In genomic region chr16:89505204-89506112, GRCh38 we compare ENCODE assay signal across 1 cellular context.
TF ChIP-seq lines count a peak whose summit lies in the region.

No MANE protein-coding gene starts in this region.

TF ChIP-seq in HepG2, 621 proteins besides CTCF, POLR2A, EP300 and RAD21 (continued from another document and continues in another):
- TF ChIP-seq NFAT5 (CRISPR knock-in tag; IDR thresholded peaks at IDR 0.05) (peak; percentile 38; the same call in 1 of the 2 replicates), SIX1 (CRISPR knock-in tag; IDR thresholded peaks at IDR 0.05; ENCODE audit: borderline replicate concordance) (peak; percentile 54; the same call in 1 of the 2 replicates), FOXA1 (IDR thresholded peaks at IDR 0.05) (no peak), FOXA1 (CRISPR knock-in tag; IDR thresholded peaks at IDR 0.05) (peak; percentile 78), ADNP (CRISPR knock-in tag; IDR thresholded peaks at IDR 0.05) (no peak), SKIL (CRISPR knock-in tag; IDR thresholded peaks at IDR 0.05; ENCODE audit: borderline replicate concordance) (peak; percentile 93), ZNF550 (CRISPR knock-in tag; IDR thresholded peaks at IDR 0.05; ENCODE audit: borderline replicate concordance) (0 out of 2 replicates have a peak, but pooled peaks have one; percentile 95), ARID4A (CRISPR knock-in tag; IDR thresholded peaks at IDR 0.05; ENCODE audit: borderline replicate concordance) (peak; percentile 96; the same call in 1 of the 2 replicates), ZNF3 (CRISPR knock-in tag; IDR thresholded peaks at IDR 0.05) (peak; percentile 25; the same call in 1 of the 2 replicates), ZNF275 (CRISPR knock-in tag; IDR thresholded peaks at IDR 0.05; ENCODE audit: borderline replicate concordance) (no peak; the same call in 1 of the 2 replicates), TARDBP (CRISPR knock-in tag; IDR thresholded peaks at IDR 0.05) (peak; percentile 99), PRPF4 (IDR thresholded peaks at IDR 0.05; ENCODE audit: low read depth, low read length, poor library complexity, severe bottlenecking) (no peak), NRL (CRISPR knock-in tag; IDR thresholded peaks at IDR 0.05; ENCODE audit: borderline replicate concordance) (peak; percentile 83), PREB (CRISPR knock-in tag; IDR thresholded peaks at IDR 0.05) (peak; percentile 42; the same call in 1 of the 2 replicates), FOXC1 (CRISPR knock-in tag; IDR thresholded peaks at IDR 0.05; ENCODE audit: borderline replicate concordance) (peak; percentile 84), ZNF780A (CRISPR knock-in tag; IDR thresholded peaks at IDR 0.05) (peak; percentile 92; the same call in 1 of the 2 replicates), KAT2B (IDR thresholded peaks at IDR 0.05; ENCODE audit: borderline replicate concordance, low read depth, low read length) (no peak), FOXO1 (CRISPR knock-in tag; IDR thresholded peaks at IDR 0.05) (peak; percentile 74; the same call in 1 of the 2 replicates), SRSF4 (IDR thresholded peaks at IDR 0.05; ENCODE audit: low read depth, low read length, poor library complexity, severe bottlenecking) (no peak), ZNF33A (CRISPR knock-in tag; IDR thresholded peaks at IDR 0.05; ENCODE audit: borderline replicate concordance) (no peak), CBX1 (IDR thresholded peaks at IDR 0.05; ENCODE audit: low read depth) (peak; percentile 73), CHCHD3 (CRISPR knock-in tag; IDR thresholded peaks at IDR 0.05) (no peak), ZNF616 (CRISPR knock-in tag; IDR thresholded peaks at IDR 0.05; ENCODE audit: low read depth) (no peak), ZFP90 (CRISPR knock-in tag; IDR thresholded peaks at IDR 0.05; ENCODE audit: borderline replicate concordance) (peak; percentile 66; the same call in 1 of the 2 replicates), NFIC (IDR thresholded peaks at IDR 0.05; ENCODE audit: low read length) (peak; percentile 95), HMG20B (CRISPR knock-in tag; conservative IDR thresholded peaks at IDR 0.05) (no peak; the same call in 1 of the 2 replicates), TFAP4 (IDR thresholded peaks at IDR 0.05; ENCODE audit: borderline replicate concordance, low read depth) (peak; percentile 83; the same call in 1 of the 2 replicates), ZSCAN21 (CRISPR knock-in tag; IDR thresholded peaks at IDR 0.05; ENCODE audit: borderline replicate concordance) (no peak), ZNF367 (CRISPR knock-in tag; IDR thresholded peaks at IDR 0.05; ENCODE audit: borderline replicate concordance) (no peak), NFE2 (CRISPR knock-in tag; IDR thresholded peaks at IDR 0.05) (no peak), ZNF10 (CRISPR knock-in tag; IDR thresholded peaks at IDR 0.05; ENCODE audit: borderline replicate concordance, low read depth) (no peak), MYNN (CRISPR knock-in tag; IDR thresholded peaks at IDR 0.05; ENCODE audit: low read depth) (no peak), ZNF441 (CRISPR knock-in tag; IDR thresholded peaks at IDR 0.05; ENCODE audit: borderline replicate concordance) (0 out of 2 replicates have a peak, but pooled peaks have one; percentile 82), BORCS8-MEF2B (CRISPR knock-in tag; IDR thresholded peaks at IDR 0.05) (peak; percentile 88; the same call in 1 of the 2 replicates), FLYWCH1 (CRISPR knock-in tag; IDR thresholded peaks at IDR 0.05) (no peak), HMGXB3 (CRISPR knock-in tag; IDR thresholded peaks at IDR 0.05; ENCODE audit: borderline replicate concordance) (peak; percentile 86; the same call in 1 of the 2 replicates), TGIF2 (CRISPR knock-in tag; IDR thresholded peaks at IDR 0.05) (peak; percentile 86), CREB1 (IDR thresholded peaks at IDR 0.05) (peak; percentile 94), CREB1 (CRISPR knock-in tag; IDR thresholded peaks at IDR 0.05) (peak; percentile 96), ZSCAN20 (CRISPR knock-in tag; IDR thresholded peaks at IDR 0.05; ENCODE audit: borderline replicate concordance) (no peak), BHLHE40 (IDR thresholded peaks at IDR 0.05; ENCODE audit: low read length) (peak; percentile 78), TCF7 (IDR thresholded peaks at IDR 0.05; ENCODE audit: low read depth) (peak; percentile 50), SOX13 (IDR thresholded peaks at IDR 0.05) (0 out of 2 replicates have a peak, but pooled peaks have one; percentile 62), SOX13 (CRISPR knock-in tag; conservative IDR thresholded peaks at IDR 0.05 in 1 of 2, IDR thresholded peaks at IDR 0.05 in 1 of 2) (peak in 1 of 2 experiments; percentile 75; a peak in 2 of 4 replicates), FOSL1 (CRISPR knock-in tag; IDR thresholded peaks at IDR 0.05; ENCODE audit: borderline replicate concordance) (peak; percentile 25; the same call in 1 of the 2 replicates)
